In the genomic region with DNA sequence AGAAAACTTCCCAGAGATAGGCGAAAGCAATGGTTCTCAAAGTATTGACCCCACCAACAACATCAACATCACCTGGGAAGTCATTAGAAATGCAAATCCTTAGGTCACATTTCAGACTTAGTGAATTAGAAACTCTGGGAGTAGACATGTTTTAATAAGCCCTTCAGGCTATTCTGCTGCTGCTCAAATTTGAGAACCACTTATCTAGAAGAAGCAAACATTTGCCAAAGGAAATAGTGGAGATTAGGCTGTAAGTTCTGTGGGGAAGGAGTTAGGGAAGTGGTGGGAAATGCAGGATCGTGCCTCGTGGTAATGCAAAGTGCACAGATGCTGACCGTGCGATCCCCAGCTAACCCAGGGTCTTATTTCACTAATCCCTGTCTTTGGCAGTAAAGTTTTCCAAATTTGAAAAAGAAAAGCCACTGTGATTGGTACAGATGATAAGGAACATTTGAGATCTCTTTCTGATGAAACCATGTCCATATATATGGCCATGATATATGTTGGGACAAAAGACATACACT, we compare ENCODE assay signal across 31 cellular contexts.
A peak's percentile ranks its signal among the peaks of the same experiment; 100 is the strongest.
DNase-seq lines count a peak whose midpoint lies in the region; ATAC-seq and TF ChIP-seq lines count a peak whose summit lies in the region.
"Had no signal": no experiment of that assay in that cellular context is flagged by ENCODE, and none has a peak within 500 bp of the region (broad histone marks: within the 10 kb centered on the region; RNA-seq: fewer than 3 reads in every experiment).

No MANE protein-coding gene starts in this region.

- ATAC-seq in HG02678 (IDR thresholded peaks at IDR 0.05; ENCODE audit: unreplicated experiment), result no peak
- ATAC-seq: A549; CD8-positive, alpha-beta T cell; GM12878; K562; T-cell had no signal

- peak; percentile 71 for DNase-seq in NCI-H1048 (lab: John Stamatoyannopoulos, UW)
- DNase-seq in NCI-H69 (lab: John Stamatoyannopoulos, UW), result peak; percentile 92
- peak; percentile 29 for DNase-seq in retinal pigment epithelial cell (ENCODE audit: low read depth)
- DNase-seq in activated effector memory CD4-positive, alpha-beta T cell treated with anti-CD3 and anti-CD28 coated beads, Interleukin-2, amount 50 U/mL, for 16 hours, result no peak
- DNase-seq in AG20443 (ENCODE audit: low spot score), result no peak
- DNase-seq in GOT3 (lab: John Stamatoyannopoulos, UW), result no peak
- DNase-seq: Caco-2; CD8-positive, alpha-beta T cell; DMS 273 treated with DMSO at 0.1 percent for 48 hours; DMS79; EL; GDM1; GM23248; HCEC 1CT; Kasumi-1; MV-4-11; NCI-H146; NCI-H1930; NCI-H2107; NCI-H446 treated with DMSO at 0.1 percent for 48 hours; NCI-H774; Right ventricle myocardium superior; RPMI8226; T-cell had no signal

- TF ChIP-seq CTCF in VCaP (conservative IDR thresholded peaks at IDR 0.05), result no peak
- no peak for TF ChIP-seq CTCF in retinal pigment epithelial cell (conservative IDR thresholded peaks at IDR 0.05; ENCODE audit: low read depth, low read length)

- peak overlapping the region; percentile 17 for H3K27ac ChIP-seq in VCaP
- H3K27ac ChIP-seq: A549, C4-2B, GM23248, SJSA1 had no signal

- no peak overlapping the region for H3K4me3 ChIP-seq in retinal pigment epithelial cell (ENCODE audit: low read length)
- H3K4me3 ChIP-seq: A549, GM12878, GM23248, K562, SJSA1 had no signal

Comparison
In these comparisons a context has a peak if more than half of its experiments do, and no peak if none do; other contexts are left out.
1. DNase-seq: peak in NCI-H1048 (single experiment), NCI-H69 (single experiment) and retinal pigment epithelial cell (single experiment); none in activated effector memory CD4-positive, alpha-beta T cell treated with anti-CD3 and anti-CD28 coated beads, Interleukin-2, amount 50 U/mL, for 16 hours (single experiment), AG20443 (single experiment) and GOT3 (single experiment).